In genomic region chr12:14896477-14897184, GRCh38 we compare ENCODE assay signal across 1 cellular context.
TF ChIP-seq lines count a peak whose summit lies in the region.

No MANE protein-coding gene starts in this region.

TF ChIP-seq in K562, 482 proteins besides CTCF, POLR2A, EP300 and RAD21 (continued from another document):
- TF ChIP-seq PRDM10 (IDR thresholded peaks at IDR 0.05; ENCODE audit: partially characterized antibody): no peak
- peak; percentile 51; the same call in 1 of the 2 replicates for TF ChIP-seq KLF16 (IDR thresholded peaks at IDR 0.05)
- peak; percentile 21; the same call in 1 of the 2 replicates for TF ChIP-seq CXXC5 (CRISPR knock-in tag; IDR thresholded peaks at IDR 0.05)
- TF ChIP-seq ZNF174 (CRISPR knock-in tag; IDR thresholded peaks at IDR 0.05): no peak
- TF ChIP-seq ILK (tag; IDR thresholded peaks at IDR 0.05; ENCODE audit: borderline replicate concordance, low read depth): no peak
- peak; percentile 64; the same call in 1 of the 2 replicates for TF ChIP-seq TAL1 (IDR thresholded peaks at IDR 0.05)
- TF ChIP-seq ZNF766 (CRISPR knock-in tag; conservative IDR thresholded peaks at IDR 0.05): 0 out of 2 replicates have a peak, but pooled peaks have one; percentile 2
- TF ChIP-seq NCOR1 (IDR thresholded peaks at IDR 0.05): peak; percentile 72; the same call in 1 of the 2 replicates
- peak; percentile 79 for TF ChIP-seq CBFA2T2 (conservative IDR thresholded peaks at IDR 0.05)
- peak; percentile 75 for TF ChIP-seq ARID1B (IDR thresholded peaks at IDR 0.05)
- no peak for TF ChIP-seq TSHZ1 (CRISPR knock-in tag; IDR thresholded peaks at IDR 0.05)
- 0 out of 2 replicates have a peak, but pooled peaks have one; percentile 22 for TF ChIP-seq PML (IDR thresholded peaks at IDR 0.05; ENCODE audit: low read length)
- TF ChIP-seq STAT5A (IDR thresholded peaks at IDR 0.05; ENCODE audit: borderline replicate concordance, low read length): peak; percentile 43; the same call in 1 of the 2 replicates
- peak; percentile 18; the same call in 1 of the 2 replicates for TF ChIP-seq FOXM1 (IDR thresholded peaks at IDR 0.05; ENCODE audit: low read depth)
- no peak for TF ChIP-seq FOXM1 (CRISPR knock-in tag; IDR thresholded peaks at IDR 0.05; ENCODE audit: low read depth)
- TF ChIP-seq NFE2 (IDR thresholded peaks at IDR 0.05; ENCODE audit: low read depth): peak; percentile 42
- TF ChIP-seq TRIM24 (IDR thresholded peaks at IDR 0.05): peak in 1 of 2 experiments; percentile 50; a peak in 1 of 4 replicates
- peak in 1 of 2 experiments; percentile 26; a peak in 1 of 4 replicates for TF ChIP-seq KDM1A (IDR thresholded peaks at IDR 0.05)
- peak; percentile 24; the same call in 1 of the 2 replicates for TF ChIP-seq CEBPB (tag; IDR thresholded peaks at IDR 0.05)
- peak; percentile 67 for TF ChIP-seq MAFG (tag; conservative IDR thresholded peaks at IDR 0.05)
- no peak for TF ChIP-seq CBX8 (IDR thresholded peaks at IDR 0.05; ENCODE audit: borderline replicate concordance, extremely low read depth, low read depth, low read length, poor library complexity, severe bottlenecking)
- 0 out of 2 replicates have a peak, but pooled peaks have one; percentile 12 for TF ChIP-seq TCF3 (CRISPR knock-in tag; IDR thresholded peaks at IDR 0.05)
- peak; percentile 86 for TF ChIP-seq CBFA2T3 (IDR thresholded peaks at IDR 0.05)
- peak; percentile 26; the same call in 1 of the 2 replicates for TF ChIP-seq ZNF316 (IDR thresholded peaks at IDR 0.05)
- 0 out of 2 replicates have a peak, but pooled peaks have one; percentile 20 for TF ChIP-seq SMAD4 (CRISPR knock-in tag; conservative IDR thresholded peaks at IDR 0.05)
- TF ChIP-seq U2AF1 (optimal IDR thresholded peaks at IDR 0.05; ENCODE audit: low read depth, low read length): no peak
- TF ChIP-seq DPF2 (IDR thresholded peaks at IDR 0.05): peak; percentile 59; the same call in 1 of the 2 replicates
- TF ChIP-seq ZBTB26 (CRISPR knock-in tag; IDR thresholded peaks at IDR 0.05): no peak
- no peak for TF ChIP-seq ZBTB17 (CRISPR knock-in tag; IDR thresholded peaks at IDR 0.05)
- TF ChIP-seq JUND (IDR thresholded peaks at IDR 0.05; ENCODE audit: borderline replicate concordance, low read depth, low read length): peak; percentile 20; the same call in 1 of the 2 replicates
- TF ChIP-seq JUND (tag; IDR thresholded peaks at IDR 0.05; ENCODE audit: borderline replicate concordance, low read depth, low read length): peak; percentile 53; the same call in 1 of the 3 replicates
- TF ChIP-seq SMARCA5 (IDR thresholded peaks at IDR 0.05): no peak
- TF ChIP-seq HMBOX1 (IDR thresholded peaks at IDR 0.05): peak; percentile 74; the same call in 1 of the 2 replicates
- 0 out of 2 replicates have a peak, but pooled peaks have one; percentile 22 for TF ChIP-seq POLR2AphosphoS5 (IDR thresholded peaks at IDR 0.05; ENCODE audit: control insufficient read depth, insufficient read depth, low read depth, low read length)
- TF ChIP-seq C11orf30 (IDR thresholded peaks at IDR 0.05; ENCODE audit: low read depth): 0 out of 2 replicates have a peak, but pooled peaks have one; percentile 26
- no peak for TF ChIP-seq ZNF449 (CRISPR knock-in tag; IDR thresholded peaks at IDR 0.05)
- no peak for TF ChIP-seq RFX7 (CRISPR knock-in tag; IDR thresholded peaks at IDR 0.05)
